Comparison of ENCODE assay signal across 1 cellular context in genomic region chr1:12157366-12158231, GRCh38.
TF ChIP-seq lines count a peak whose summit lies in the region.

No MANE protein-coding gene starts in this region.

TF ChIP-seq in HepG2, 621 proteins besides CTCF, POLR2A, EP300 and RAD21:
- TF ChIP-seq ZBTB44 (CRISPR knock-in tag; IDR thresholded peaks at IDR 0.05) (no peak), POGK (CRISPR knock-in tag; conservative IDR thresholded peaks at IDR 0.05) (no peak), CCDC6 (CRISPR knock-in tag; IDR thresholded peaks at IDR 0.05) (no peak), HNRNPH1 (optimal IDR thresholded peaks at IDR 0.05; ENCODE audit: low read depth, low read length) (no peak), ZNF580 (CRISPR knock-in tag; IDR thresholded peaks at IDR 0.05; ENCODE audit: borderline replicate concordance, low read depth) (no peak)
